In the genomic region with DNA sequence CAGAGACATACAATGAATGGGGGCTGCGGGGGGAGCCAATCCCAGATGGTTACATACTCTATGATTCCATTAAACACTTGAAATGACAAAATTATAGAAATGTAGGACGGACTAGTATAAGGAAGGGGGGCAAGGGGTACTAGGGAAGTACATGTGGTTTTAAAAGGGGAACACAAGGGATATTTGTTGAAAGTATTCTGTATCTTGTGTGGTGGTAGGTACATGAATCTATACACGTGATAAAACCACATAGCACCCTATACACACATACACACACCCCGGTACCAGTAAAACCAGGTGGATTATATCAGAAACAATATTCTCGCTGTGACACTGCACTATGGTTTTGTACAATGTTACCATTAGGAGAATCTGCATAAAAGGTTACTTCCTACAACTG, we compare ENCODE assay signal across 11 cellular contexts.
"Had no signal": no experiment of that assay in that cellular context is flagged by ENCODE, and none has a peak within 500 bp of the region (broad histone marks: within the 10 kb centered on the region; RNA-seq: fewer than 3 reads in every experiment).

No MANE protein-coding gene starts in this region.

- H3K36me3 ChIP-seq: pancreas, thyroid gland had no signal

- H3K4me3 ChIP-seq: left lung, pancreas, thyroid gland had no signal

- H3K27me3 ChIP-seq: left lung, pancreas, thyroid gland had no signal

- DNase-seq: aorta; cortex of kidney; effector CD8-positive, alpha-beta T cell; foreskin fibroblast; hippocampal formation; kidney; left lung; mammary epithelial cell; pancreas; stimulated activated CD4-positive, alpha-beta T cell treated with anti-CD3 and anti-CD28 coated beads, Interleukin-12 subunit alpha, Interleukin-12 subunit beta, amount 100 ng/mL, for 4 hours; thyroid gland had no signal

- H3K9me3 ChIP-seq: pancreas, thyroid gland had no signal

- ATAC-seq: left lung, pancreas had no signal

- FAIRE-seq: kidney, pancreas had no signal

- H3K27ac ChIP-seq: left lung, pancreas, thyroid gland had no signal
